In genomic region chr21:41706678-41707077, GRCh38 we compare ENCODE assay signal across 1 cellular context.
TF ChIP-seq lines count a peak whose summit lies in the region.

No MANE protein-coding gene starts in this region.

TF ChIP-seq in GM23338, 12 proteins besides CTCF, POLR2A, EP300 and RAD21 (continued from another document):
- no peak for TF ChIP-seq ETS1 (IDR thresholded peaks at IDR 0.05)
